Comparison of ENCODE assay signal across 11 cellular contexts in genomic region chr17:31490019-31490383, GRCh38.
DNase-seq lines count a peak whose midpoint lies in the region; ATAC-seq and TF ChIP-seq lines count a peak whose summit lies in the region.
"Had no signal": no experiment of that assay in that cellular context is flagged by ENCODE, and none has a peak within 500 bp of the region (broad histone marks: within the 10 kb centered on the region; RNA-seq: fewer than 3 reads in every experiment).

No MANE protein-coding gene starts in this region.

- H3K9ac ChIP-seq in colonic mucosa (ENCODE audit: low read depth in 2 of 2, low read length in 2 of 2), result peak overlapping the region; percentile 4 to 91
- no peak overlapping the region for H3K9ac ChIP-seq in neural cell (ENCODE audit: low read length)

- no peaks in the 10 kb centered on the region for H3K27me3 ChIP-seq in CD4-positive, alpha-beta memory T cell (ENCODE audit: insufficient read depth, low read length)
- H3K27me3 ChIP-seq in colonic mucosa, result no peaks in the 10 kb centered on the region
- peaks cover 21% of the 10 kb centered on the region for H3K27me3 ChIP-seq in neural cell (ENCODE audit: insufficient read depth, low read depth, low read length)
- peaks cover 0 to 19% (median 6%) of the 10 kb centered on the region in 9 donors for H3K27me3 ChIP-seq in heart left ventricle
- H3K27me3 ChIP-seq in right atrium auricular region, result no peaks in the 10 kb centered on the region
- H3K27me3 ChIP-seq in H7 (ENCODE audit: control insufficient read depth, insufficient read depth, low read length), result peaks cover 13% of the 10 kb centered on the region
- H3K27me3 ChIP-seq: upper lobe of right lung had no signal

- H3K27ac ChIP-seq in CD4-positive, alpha-beta memory T cell (ENCODE audit: low read depth, low read length), result peak overlapping the region; percentile 79
- H3K27ac ChIP-seq in colonic mucosa (peak overlapping the region; percentile 90), neural cell (ENCODE audit: low read length) (no peak overlapping the region), heart left ventricle (no peak overlapping the region), right atrium auricular region (no peak overlapping the region)
- H3K27ac ChIP-seq: psoas muscle had no signal

- peak overlapping the region; percentile 83 to 99 (median 95) for H3K27ac Mint-ChIP-seq in CD4-positive, alpha-beta memory T cell

- H3K9me2 ChIP-seq in neural cell (ENCODE audit: insufficient read depth, low read length), result no peaks in the 10 kb centered on the region

- no peak for ATAC-seq in heart left ventricle
- ATAC-seq in SK-N-SH treated with all-trans-retinoic acid at 6 μM for 48 hours, result no peak
- ATAC-seq: psoas muscle had no signal

- H3K9me3 Mint-ChIP-seq in CD4-positive, alpha-beta memory T cell, result peaks cover 0 to 1% (median 0%) of the 10 kb centered on the region in 8 donors

- TF ChIP-seq EP300 in neural cell (conservative IDR thresholded peaks at IDR 0.05; ENCODE audit: poor library complexity, severe bottlenecking), result no peak

- H2AFZ ChIP-seq in neural cell (ENCODE audit: low read depth, low read length), result no peak overlapping the region

- H3K4me2 ChIP-seq in neural cell (ENCODE audit: low read length), result no peak overlapping the region

- H3K27me3 Mint-ChIP-seq in CD4-positive, alpha-beta memory T cell, result no peaks in the 10 kb centered on the region

- H3K4me1 Mint-ChIP-seq in CD4-positive, alpha-beta memory T cell, result peaks cover 56 to 75% (median 68%) of the 10 kb centered on the region in 4 donors

- no peaks in the 10 kb centered on the region for H3K9me3 ChIP-seq in CD4-positive, alpha-beta memory T cell (ENCODE audit: control insufficient read depth in 1 of 2, low read length in 2 of 2)
- H3K9me3 ChIP-seq in colonic mucosa (no peaks in the 10 kb centered on the region), neural cell (ENCODE audit: low read length) (no peaks in the 10 kb centered on the region), heart left ventricle (no peaks in the 10 kb centered on the region), right atrium auricular region (no peaks in the 10 kb centered on the region)
- H3K9me3 ChIP-seq: psoas muscle, upper lobe of right lung had no signal

- H3F3A ChIP-seq in neural cell (ENCODE audit: insufficient read depth, low read length, poor library complexity, severe bottlenecking), result no peaks in the 10 kb centered on the region

- no peaks in the 10 kb centered on the region for H4K20me1 ChIP-seq in neural cell (ENCODE audit: insufficient read depth)

- no peaks in the 10 kb centered on the region for H3K79me2 ChIP-seq in neural cell (replicated peaks; ENCODE audit: insufficient read depth, low read length)

- peaks cover 0 to 2% of the 10 kb centered on the region in 2 donors for H3K36me3 Mint-ChIP-seq in CD4-positive, alpha-beta memory T cell

- CTCF ChIA-PET in CD4-positive, alpha-beta memory T cell (lab: Charles Lee; ENCODE audit: partially characterized antibody), result interaction anchor here (1.0 to 2.8 kb wide), 3 partner anchors 15 to 35 kb away, joined by 3 to 10 read pairs (median 4); no protein-coding TSS in a partner anchor

- no peak for DNase-seq in CD4-positive, alpha-beta memory T cell
- peak; percentile 17 for DNase-seq in NCI-H524 treated with DMSO at 0.1 percent for 48 hours (lab: John Stamatoyannopoulos, UW)
- DNase-seq in colonic mucosa, result peak; percentile 24
- DNase-seq in heart left ventricle, result no peak
- DNase-seq in right atrium auricular region (ENCODE audit: low spot score), result no peak
- DNase-seq in H7, result no peak
- DNase-seq: caudate nucleus had no signal

- peaks cover 69% of the 10 kb centered on the region for H3K4me1 ChIP-seq in CD4-positive, alpha-beta memory T cell (ENCODE audit: insufficient read depth, low read length)
- H3K4me1 ChIP-seq in colonic mucosa, result peaks cover 35% of the 10 kb centered on the region
- peaks cover 0 to 75% (median 14%) of the 10 kb centered on the region in 12 donors for H3K4me1 ChIP-seq in heart left ventricle
- peaks cover 0 to 39% of the 10 kb centered on the region in 2 donors for H3K4me1 ChIP-seq in right atrium auricular region

- no peak for TF ChIP-seq CTCF in colonic mucosa (IDR thresholded peaks at IDR 0.05)
- no peak for TF ChIP-seq CTCF in neural cell (IDR thresholded peaks at IDR 0.05; ENCODE audit: poor library complexity, severe bottlenecking)
- no peak for TF ChIP-seq CTCF in heart left ventricle (IDR thresholded peaks at IDR 0.05)
- no peak for TF ChIP-seq CTCF in right atrium auricular region (IDR thresholded peaks at IDR 0.05)

- 71 to 82% (median 76%) methylated on average over 7 of the region's 7 CpGs for WGBS in heart left ventricle, 4 donors

- H3K36me3 ChIP-seq in CD4-positive, alpha-beta memory T cell (ENCODE audit: insufficient read depth, low read length), result no peaks in the 10 kb centered on the region
- no peaks in the 10 kb centered on the region for H3K36me3 ChIP-seq in colonic mucosa
- no peaks in the 10 kb centered on the region for H3K36me3 ChIP-seq in neural cell (ENCODE audit: insufficient read depth, low read length)
- H3K36me3 ChIP-seq in heart left ventricle, result no peaks in the 10 kb centered on the region
- H3K36me3 ChIP-seq in right atrium auricular region, result no peaks in the 10 kb centered on the region
- no peaks in the 10 kb centered on the region for H3K36me3 ChIP-seq in H7 (replicated peaks; ENCODE audit: control insufficient read depth, insufficient read depth, low read length)
- H3K36me3 ChIP-seq: upper lobe of right lung had no signal

- intact Hi-C loops in CD4-positive, alpha-beta memory T cell (cut with micrococcal nuclease), result no loop called here
- intact Hi-C loops in colonic mucosa (cut with DNase I), result no loop called here
- intact Hi-C loops in heart left ventricle (cut with DNase I), result no loop called here

- no peak overlapping the region for H3K4me3 ChIP-seq in CD4-positive, alpha-beta memory T cell (ENCODE audit: low read length in 2 of 2)
- H3K4me3 ChIP-seq in colonic mucosa (no peak overlapping the region), neural cell (ENCODE audit: low read length) (peak overlapping the region; percentile 95), heart left ventricle (no peak overlapping the region), right atrium auricular region (no peak overlapping the region), H7 (ENCODE audit: insufficient read depth, low read depth, low read length) (no peak overlapping the region)
- H3K4me3 ChIP-seq: psoas muscle, upper lobe of right lung had no signal

- POLR2A ChIA-PET in CD4-positive, alpha-beta memory T cell (lab: Charles Lee; ENCODE audit: partially characterized antibody), result interaction anchor here (2.4 to 11.3 kb wide), 4 partner anchors 23 to 171 kb away, joined by 7 to 332 read pairs (median 16); partner anchors contain the start of gene EVI2A

- TF ChIP-seq POLR2A in heart left ventricle (IDR thresholded peaks at IDR 0.05), result no peak

- H3K4me3 Mint-ChIP-seq in CD4-positive, alpha-beta memory T cell, result peak overlapping the region; percentile 90 to 95 (median 92)

- no peak for TF ChIP-seq RAD21 in neural cell (conservative IDR thresholded peaks at IDR 0.05)

TF ChIP-seq in neural cell, 6 proteins besides CTCF, POLR2A, EP300 and RAD21 (continues in another document):
- no peak for TF ChIP-seq POLR2AphosphoS5 (IDR thresholded peaks at IDR 0.05)
- no peak for TF ChIP-seq EZH2 (IDR thresholded peaks at IDR 0.05; ENCODE audit: borderline replicate concordance, insufficient read depth, low read length, poor library complexity, severe bottlenecking)
- TF ChIP-seq TAF1 (IDR thresholded peaks at IDR 0.05; ENCODE audit: low read depth), result no peak
- no peak for TF ChIP-seq MXI1 (conservative IDR thresholded peaks at IDR 0.05; ENCODE audit: poor library complexity, severe bottlenecking)
- TF ChIP-seq SMC3 (conservative IDR thresholded peaks at IDR 0.05; ENCODE audit: poor library complexity), result no peak

TF ChIP-seq in SK-N-SH treated with all-trans-retinoic acid at 6 μM for 48 hours, 23 proteins besides CTCF, POLR2A, EP300 and RAD21:
- TF ChIP-seq ZNF70 (CRISPR knock-in tag; IDR thresholded peaks at IDR 0.05), result no peak
- TF ChIP-seq BACH2 (CRISPR knock-in tag; IDR thresholded peaks at IDR 0.05; ENCODE audit: borderline replicate concordance), result no peak
- no peak for TF ChIP-seq TOX (CRISPR knock-in tag; IDR thresholded peaks at IDR 0.05; ENCODE audit: borderline replicate concordance)
- TF ChIP-seq ZNF565 (CRISPR knock-in tag; conservative IDR thresholded peaks at IDR 0.05; ENCODE audit: low read depth), result no peak
- no peak for TF ChIP-seq ZFP3 (CRISPR knock-in tag; IDR thresholded peaks at IDR 0.05)

Comparison
In these comparisons a context has a peak if more than half of its experiments do, and no peak if none do; other contexts are left out.
1. DNase-seq: peak in NCI-H524 treated with DMSO at 0.1 percent for 48 hours (single experiment) and colonic mucosa (single experiment); none in CD4-positive, alpha-beta memory T cell (0 of 5), heart left ventricle (0 of 5), right atrium auricular region (single experiment) and H7 (single experiment).
2. H3K27ac ChIP-seq: peak in CD4-positive, alpha-beta memory T cell (single experiment) and colonic mucosa (single experiment); none in neural cell (single experiment), heart left ventricle (0 of 12) and right atrium auricular region (0 of 2).